Comparison of ENCODE assay signal across 8 cellular contexts in genomic region chr12:6769003-6769389, GRCh38. TPM values are rescaled to one million over a fixed set of nuclear protein-coding genes. Genes with fewer than 3 reads are reported as not detected.
DNase-seq lines count a peak whose midpoint lies in the region; ATAC-seq lines count a peak whose summit lies in the region.

No MANE protein-coding gene starts in this region.

- CTCF ChIA-PET in activated naive CD4-positive, alpha-beta T cell treated with anti-CD3 and anti-CD28 coated beads for 36 hours (lab: Charles Lee): interaction anchor here (0.6 to 3.6 kb wide), 3 partner anchors 9 to 66 kb away, joined by 3 to 30 read pairs (median 4); partner anchors contain the start of gene MLF2

- H3K4me1 Mint-ChIP-seq in activated naive CD4-positive, alpha-beta T cell treated with anti-CD3 and anti-CD28 coated beads for 36 hours (ENCODE audit: low read depth): peaks cover 55% of the 10 kb centered on the region

- no peak overlapping the region for H3K27ac Mint-ChIP-seq in activated naive CD4-positive, alpha-beta T cell treated with anti-CD3 and anti-CD28 coated beads for 36 hours

- no peaks in the 10 kb centered on the region for H3K36me3 Mint-ChIP-seq in activated naive CD4-positive, alpha-beta T cell treated with anti-CD3 and anti-CD28 coated beads for 36 hours (ENCODE audit: low read depth)

- H3K4me3 Mint-ChIP-seq in activated naive CD4-positive, alpha-beta T cell treated with anti-CD3 and anti-CD28 coated beads for 36 hours: no peak overlapping the region

- intact Hi-C loops in activated naive CD4-positive, alpha-beta T cell treated with anti-CD3 and anti-CD28 coated beads for 36 hours (cut with micrococcal nuclease): loop anchor here (5.0 kb wide), 1 partner anchor 58 kb away; the partner anchor contains the start of gene P3H3

- ATAC-seq in GM19351 (IDR thresholded peaks at IDR 0.05; ENCODE audit: unreplicated experiment): no peak

- no peaks in the 10 kb centered on the region for H3K9me3 Mint-ChIP-seq in activated naive CD4-positive, alpha-beta T cell treated with anti-CD3 and anti-CD28 coated beads for 36 hours

- peak; percentile 23 for DNase-seq in COLO668 (lab: John Stamatoyannopoulos, UW; ENCODE audit: unreplicated experiment)
- peak; percentile 32 for DNase-seq in NCI-H2196 (lab: John Stamatoyannopoulos, UW; ENCODE audit: unreplicated experiment)
- DNase-seq in cerebellum (ENCODE audit: low spot score): peak; percentile 74
- DNase-seq in myocyte (ENCODE audit: low read depth): peak; percentile 31
- DNase-seq in NCI-H2081 treated with DMSO at 0.1 percent for 48 hours (lab: John Stamatoyannopoulos, UW): no peak
- DNase-seq in activated naive CD4-positive, alpha-beta T cell treated with anti-CD3 and anti-CD28 coated beads for 36 hours: no peak
- DNase-seq in LoVo (ENCODE audit: low spot score): no peak

- H3K27me3 Mint-ChIP-seq in activated naive CD4-positive, alpha-beta T cell treated with anti-CD3 and anti-CD28 coated beads for 36 hours (ENCODE audit: low read depth): peaks cover 31% of the 10 kb centered on the region

RNA-seq across cellular contexts. Expression of gene PTMS, which starts 2.8 kb away (rescaled TPM):
- total RNA-seq in cerebellum (59.2 TPM), myocyte (140 and 148 TPM in 2 replicates)
- polyA plus RNA-seq in myocyte (2012): 503 TPM
- total RNA-seq in activated naive CD4-positive, alpha-beta T cell treated with anti-CD3 and anti-CD28 coated beads for 36 hours: 10 to 100 TPM; 35.1 to 44.2 TPM

RNA-seq across cellular contexts. Expression of gene LAG3, which starts 3.3 kb away (rescaled TPM):
- total RNA-seq in cerebellum (0.36 TPM), myocyte (0.57 TPM in 1 of 2 replicates, not detected in the other)
- 0.23 TPM for polyA plus RNA-seq in myocyte (2012)
- 10 to 100 TPM; 22.8 to 25.1 TPM for total RNA-seq in activated naive CD4-positive, alpha-beta T cell treated with anti-CD3 and anti-CD28 coated beads for 36 hours

RNA-seq across cellular contexts. Expression of gene MLF2, which starts 16.1 kb away (rescaled TPM):
- 60.3 TPM for total RNA-seq in cerebellum
- 243 and 270 TPM in 2 replicates for total RNA-seq in myocyte
- polyA plus RNA-seq in myocyte (2012): 247 TPM
- total RNA-seq in activated naive CD4-positive, alpha-beta T cell treated with anti-CD3 and anti-CD28 coated beads for 36 hours: 100 to 1,000 TPM; 140 to 143 TPM

RNA-seq across cellular contexts. Expression of gene CD4, which starts 20.3 kb away (rescaled TPM):
- total RNA-seq in cerebellum (3.3 TPM), myocyte (not detected in 2 replicates)
- polyA plus RNA-seq in myocyte (2012): 0.95 TPM
- 100 to 1,000 TPM; 155 to 161 TPM for total RNA-seq in activated naive CD4-positive, alpha-beta T cell treated with anti-CD3 and anti-CD28 coated beads for 36 hours

RNA-seq across cellular contexts. Expression of gene COPS7A, which starts 45.1 kb away (rescaled TPM):
- 22.6 TPM for total RNA-seq in cerebellum
- total RNA-seq in myocyte: 118 and 125 TPM in 2 replicates
- polyA plus RNA-seq in myocyte (2012): 139 TPM
- 10 to 100 TPM; 43.0 to 47.8 TPM for total RNA-seq in activated naive CD4-positive, alpha-beta T cell treated with anti-CD3 and anti-CD28 coated beads for 36 hours

Comparison
In these comparisons a context has a peak if more than half of its experiments do, and no peak if none do; other contexts are left out.
1. DNase-seq: peak in COLO668 (single experiment), NCI-H2196 (single experiment), cerebellum (single experiment) and myocyte (single experiment); none in NCI-H2081 treated with DMSO at 0.1 percent for 48 hours (single experiment), activated naive CD4-positive, alpha-beta T cell treated with anti-CD3 and anti-CD28 coated beads for 36 hours (single experiment) and LoVo (single experiment).
2. RNA of gene LAG3, which starts 3.3 kb away (total RNA-seq): 22.8 to 25.1 TPM in activated naive CD4-positive, alpha-beta T cell treated with anti-CD3 and anti-CD28 coated beads for 36 hours; 0.36 TPM in cerebellum (single experiment) and 0.57 TPM in myocyte; every median in the first group is over 10 times any median in the second.